ENCODE assay signal across 20 cellular contexts in genomic region chr20:48779435-48779834, GRCh38.
"Had no signal": no experiment of that assay in that cellular context is flagged by ENCODE, and none has a peak within 500 bp of the region (broad histone marks: within the 10 kb centered on the region; RNA-seq: fewer than 3 reads in every experiment).

No MANE protein-coding gene starts in this region.

- FAIRE-seq: endometrium had no signal

- ATAC-seq: left ventricle myocardium superior, psoas muscle, right cardiac atrium had no signal

- H3K4me3 ChIP-seq: colonic mucosa, neural progenitor cell, ovary, psoas muscle, stomach had no signal

- H3K27ac ChIP-seq: colonic mucosa, neural progenitor cell, ovary, psoas muscle, stomach had no signal

- H3K27me3 Mint-ChIP-seq: activated CD4-positive, alpha-beta T cell treated with anti-CD3 and anti-CD28 coated beads, Interleukin-2, amount 10 ng/mL, durations not matched to agents 24 days and 14 days; memory B cell; type B pancreatic cell had no signal

- H3K9me3 ChIP-seq: colonic mucosa, ovary, psoas muscle, stomach had no signal

- H3K36me3 ChIP-seq: colonic mucosa, neural progenitor cell, ovary, stomach had no signal

- H3K4me3 Mint-ChIP-seq: activated CD4-positive, alpha-beta T cell treated with anti-CD3 and anti-CD28 coated beads, Interleukin-2, amount 10 ng/mL, durations not matched to agents 24 days and 14 days; activated T-helper 1 cell treated with anti-CD3 and anti-CD28 coated beads, Interleukin-12 subunit alpha, Interleukin-12 subunit beta, Interleukin-2, Interleukin-4 antibody, amounts not matched to agents 30 ng/mL and 10 ng/mL and 1 ng/mL, durations not matched to agents 14 hours and 24 hours and 36 hours; brain; memory B cell; neural progenitor cell; type B pancreatic cell had no signal

- H3K27ac Mint-ChIP-seq: activated CD4-positive, alpha-beta T cell treated with anti-CD3 and anti-CD28 coated beads, Interleukin-2, amount 10 ng/mL, durations not matched to agents 24 days and 14 days; activated T-helper 1 cell treated with anti-CD3 and anti-CD28 coated beads, Interleukin-12 subunit alpha, Interleukin-12 subunit beta, Interleukin-2, Interleukin-4 antibody, amounts not matched to agents 30 ng/mL and 10 ng/mL and 1 ng/mL, durations not matched to agents 14 hours and 24 hours and 36 hours; brain; memory B cell; neural progenitor cell; type B pancreatic cell had no signal

- H3K27me3 ChIP-seq: colonic mucosa, neural progenitor cell, ovary, stomach had no signal

- H3K9me3 Mint-ChIP-seq: immature natural killer cell, memory B cell had no signal

- DNase-seq: activated CD4-positive, alpha-beta T cell treated with anti-CD3 and anti-CD28 coated beads, Interleukin-2, amount 10 ng/mL, durations not matched to agents 24 days and 14 days; activated gamma-delta T cell treated with Interleukin-2 at 50 U/mL for 16 hours; activated T-cell treated with anti-CD3 and anti-CD28 coated beads for 4 hours; anterior cingulate cortex; central memory CD4-positive, alpha-beta T cell; colonic mucosa; immature natural killer cell; left ventricle myocardium superior; ovary; psoas muscle; right cardiac atrium; stimulated activated CD4-positive, alpha-beta T cell treated with anti-CD3 and anti-CD28 coated beads, Interleukin-2, amount 100 ng/mL, for 24 hours; stomach; T1000 had no signal

- H3K4me1 ChIP-seq: colonic mucosa, psoas muscle had no signal
